In the genomic region with DNA sequence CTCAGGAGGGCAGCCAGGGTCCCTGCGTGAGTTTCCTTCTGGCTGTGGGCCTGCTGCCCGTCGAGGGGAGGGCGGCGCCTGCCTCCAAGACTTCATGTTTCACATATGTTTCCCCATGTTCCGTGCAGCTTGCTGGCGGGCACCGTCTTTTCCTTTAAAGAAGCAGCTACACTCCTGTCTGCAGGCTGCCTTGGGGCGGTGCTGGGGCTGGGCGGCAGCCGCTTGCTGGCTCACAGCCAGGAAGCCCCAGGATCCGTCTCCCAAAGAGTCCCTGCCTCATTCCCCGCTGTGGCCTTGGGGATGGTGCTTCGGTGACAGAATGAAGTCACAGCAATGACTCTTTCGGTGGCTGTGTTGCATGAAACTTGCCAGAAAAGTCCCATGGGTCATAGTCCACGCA, we compare ENCODE assay signal across 2 cellular contexts.
TF ChIP-seq lines count a peak whose summit lies in the region.

No MANE protein-coding gene starts in this region.

TF ChIP-seq in IMR-90, 13 proteins besides CTCF, POLR2A, EP300 and RAD21:
- TF ChIP-seq MAZ (IDR thresholded peaks at IDR 0.05; ENCODE audit: borderline replicate concordance, low read depth, low read length) (no peak), RCOR1 (IDR thresholded peaks at IDR 0.05; ENCODE audit: insufficient replicate concordance, low read length) (no peak), CHD1 (IDR thresholded peaks at IDR 0.05; ENCODE audit: low read depth, low read length) (no peak), CEBPB (IDR thresholded peaks at IDR 0.05; ENCODE audit: low read depth, low read length) (no peak), MXI1 (IDR thresholded peaks at IDR 0.05; ENCODE audit: borderline replicate concordance, low read depth, low read length) (no peak), NFE2L2 (IDR thresholded peaks at IDR 0.05; ENCODE audit: low read depth, low read length) (no peak), MAFK (IDR thresholded peaks at IDR 0.05; ENCODE audit: low read depth, low read length) (no peak)
- TF ChIP-seq, protein P1, sequence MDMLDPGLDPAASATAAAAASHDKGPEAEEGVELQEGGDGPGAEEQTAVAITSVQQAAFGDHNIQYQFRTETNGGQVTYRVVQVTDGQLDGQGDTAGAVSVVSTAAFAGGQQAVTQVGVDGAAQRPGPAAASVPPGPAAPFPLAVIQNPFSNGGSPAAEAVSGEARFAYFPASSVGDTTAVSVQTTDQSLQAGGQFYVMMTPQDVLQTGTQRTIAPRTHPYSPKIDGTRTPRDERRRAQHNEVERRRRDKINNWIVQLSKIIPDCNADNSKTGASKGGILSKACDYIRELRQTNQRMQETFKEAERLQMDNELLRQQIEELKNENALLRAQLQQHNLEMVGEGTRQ (IDR thresholded peaks at IDR 0.05; ENCODE audit: low read depth, low read length) = no peak

TF ChIP-seq in GM12878, 131 proteins besides CTCF, POLR2A, EP300 and RAD21:
- TF ChIP-seq POLR2AphosphoS5 (IDR thresholded peaks at IDR 0.05; ENCODE audit: low read length) = 0 out of 2 replicates have a peak, but pooled peaks have one; percentile 16
- TF ChIP-seq, protein P2, sequence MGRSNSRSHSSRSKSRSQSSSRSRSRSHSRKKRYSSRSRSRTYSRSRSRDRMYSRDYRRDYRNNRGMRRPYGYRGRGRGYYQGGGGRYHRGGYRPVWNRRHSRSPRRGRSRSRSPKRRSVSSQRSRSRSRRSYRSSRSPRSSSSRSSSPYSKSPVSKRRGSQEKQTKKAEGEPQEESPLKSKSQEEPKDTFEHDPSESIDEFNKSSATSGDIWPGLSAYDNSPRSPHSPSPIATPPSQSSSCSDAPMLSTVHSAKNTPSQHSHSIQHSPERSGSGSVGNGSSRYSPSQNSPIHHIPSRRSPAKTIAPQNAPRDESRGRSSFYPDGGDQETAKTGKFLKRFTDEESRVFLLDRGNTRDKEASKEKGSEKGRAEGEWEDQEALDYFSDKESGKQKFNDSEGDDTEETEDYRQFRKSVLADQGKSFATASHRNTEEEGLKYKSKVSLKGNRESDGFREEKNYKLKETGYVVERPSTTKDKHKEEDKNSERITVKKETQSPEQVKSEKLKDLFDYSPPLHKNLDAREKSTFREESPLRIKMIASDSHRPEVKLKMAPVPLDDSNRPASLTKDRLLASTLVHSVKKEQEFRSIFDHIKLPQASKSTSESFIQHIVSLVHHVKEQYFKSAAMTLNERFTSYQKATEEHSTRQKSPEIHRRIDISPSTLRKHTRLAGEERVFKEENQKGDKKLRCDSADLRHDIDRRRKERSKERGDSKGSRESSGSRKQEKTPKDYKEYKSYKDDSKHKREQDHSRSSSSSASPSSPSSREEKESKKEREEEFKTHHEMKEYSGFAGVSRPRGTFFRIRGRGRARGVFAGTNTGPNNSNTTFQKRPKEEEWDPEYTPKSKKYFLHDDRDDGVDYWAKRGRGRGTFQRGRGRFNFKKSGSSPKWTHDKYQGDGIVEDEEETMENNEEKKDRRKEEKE (IDR thresholded peaks at IDR 0.05) = no peak
- TF ChIP-seq, protein P3, sequence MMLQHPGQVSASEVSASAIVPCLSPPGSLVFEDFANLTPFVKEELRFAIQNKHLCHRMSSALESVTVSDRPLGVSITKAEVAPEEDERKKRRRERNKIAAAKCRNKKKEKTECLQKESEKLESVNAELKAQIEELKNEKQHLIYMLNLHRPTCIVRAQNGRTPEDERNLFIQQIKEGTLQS (IDR thresholded peaks at IDR 0.05; ENCODE audit: borderline replicate concordance, extremely low read depth, low read depth, low read length) = no peak
